ENCODE assay signal across 9 cellular contexts in the genomic region with DNA sequence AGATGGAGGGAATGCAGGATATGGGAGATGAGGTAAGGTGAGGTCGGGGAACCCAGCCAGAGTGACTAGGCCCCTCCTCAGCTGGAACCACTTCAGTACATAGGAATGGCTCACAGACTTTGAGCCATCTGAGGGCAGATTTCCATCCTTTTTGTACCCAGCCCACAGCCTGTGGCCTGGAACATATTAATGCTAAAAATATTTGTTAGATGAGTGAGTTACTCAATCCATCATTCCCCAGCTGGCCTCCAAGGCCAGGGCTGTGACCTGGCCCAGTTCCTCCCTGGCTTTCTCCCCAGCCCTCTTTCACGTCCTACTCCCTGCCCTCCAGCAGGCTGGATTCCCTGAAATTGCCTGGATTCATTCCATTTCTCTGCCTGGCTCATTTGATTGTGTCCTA. TPM values are rescaled to one million over a fixed set of nuclear protein-coding genes. Genes with fewer than 3 reads are reported as not detected.
DNase-seq lines count a peak whose midpoint lies in the region; ATAC-seq, FAIRE-seq and TF ChIP-seq lines count a peak whose summit lies in the region.
"Had no signal": no experiment of that assay in that cellular context is flagged by ENCODE, and none has a peak within 500 bp of the region (broad histone marks: within the 10 kb centered on the region; RNA-seq: fewer than 3 reads in every experiment).

No MANE protein-coding gene starts in this region.

- no peaks in the 10 kb centered on the region for H3K9me3 ChIP-seq in astrocyte (ENCODE audit: insufficient read depth, low read depth, low read length)
- no peaks in the 10 kb centered on the region for H3K9me3 ChIP-seq in heart right ventricle
- H3K9me3 ChIP-seq in gastrocnemius medialis: no peaks in the 10 kb centered on the region
- no peaks in the 10 kb centered on the region for H3K9me3 ChIP-seq in CD8-positive, alpha-beta memory T cell (ENCODE audit: low read length)

- DNase-seq in GM03348 (ENCODE audit: low spot score) (peak; percentile 93), astrocyte (ENCODE audit: low read depth) (peak; percentile 99), heart right ventricle (peak; percentile 79 to 82), gastrocnemius medialis (peak; percentile 89 to 94), NCI-H2227 treated with DMSO at 0.1 percent for 48 hours (lab: John Stamatoyannopoulos, UW) (no peak), KBM-7 (no peak)
- DNase-seq in CD8-positive, alpha-beta memory T cell: no peak
- DNase-seq: stimulated activated naive B cell treated with anti-CD40 and anti-IgM and Interleukin-4, amounts not matched to agents 10 μg/mL and 1 μg/mL and 100 μg/mL, for 72 hours had no signal

- POLR2A ChIA-PET in CD8-positive, alpha-beta memory T cell (lab: Charles Lee): no interaction called here

- in situ Hi-C loops in gastrocnemius medialis (cut with MboI; ENCODE audit: low sequenced_read_pairs in 4 of 4) (no loop called here), KBM-7 (cut with MboI; ENCODE audit: low pct_unique_long_range_greater_than_20kb, low sequenced_read_pairs) (no loop called here)

- FAIRE-seq in astrocyte (lab: Jason Lieb, UNC): peak; percentile 74

- H3K27ac ChIP-seq in astrocyte (ENCODE audit: low read depth, low read length): no peak overlapping the region
- H3K27ac ChIP-seq in heart right ventricle: peak overlapping the region in 9 of 10 donors; percentile 56 to 85 (median 74)
- peak overlapping the region; percentile 63 to 80 (median 72) for H3K27ac ChIP-seq in gastrocnemius medialis
- H3K27ac ChIP-seq in CD8-positive, alpha-beta memory T cell (ENCODE audit: low read depth, low read length): no peak overlapping the region

- no peak overlapping the region for H3K9ac ChIP-seq in astrocyte (ENCODE audit: low read length)

- no peak overlapping the region for H3K4me3 Mint-ChIP-seq in astrocyte (ENCODE audit: unreplicated experiment)
- H3K4me3 Mint-ChIP-seq in CD8-positive, alpha-beta memory T cell: no peak overlapping the region
- H3K4me3 Mint-ChIP-seq: stimulated activated naive B cell treated with anti-CD40 and anti-IgM and Interleukin-4, amounts not matched to agents 10 μg/mL and 1 μg/mL and 100 μg/mL, for 72 hours had no signal

- H3K4me1 Mint-ChIP-seq in astrocyte (ENCODE audit: low read depth, unreplicated experiment): peaks cover 42% of the 10 kb centered on the region
- peaks cover 54 to 63% (median 62%) of the 10 kb centered on the region in 3 donors for H3K4me1 Mint-ChIP-seq in CD8-positive, alpha-beta memory T cell

- intact Hi-C loops in heart right ventricle (cut with DNase I) (loop anchor here in 1 of 10 donors (5.0 kb wide), 1 partner anchor 42 kb away; no protein-coding TSS in a partner anchor), gastrocnemius medialis (cut with DNase I; ENCODE audit: low total_unique reads) (loop anchor here (1.0 to 5.0 kb wide), 3 partner anchors 58 to 137 kb away; a partner anchor contains a TSS)

- TF ChIP-seq POLR2A in gastrocnemius medialis (IDR thresholded peaks at IDR 0.05): no peak

- peaks cover 19% of the 10 kb centered on the region for H3K27me3 Mint-ChIP-seq in astrocyte (ENCODE audit: low read depth, unreplicated experiment)
- H3K27me3 Mint-ChIP-seq in CD8-positive, alpha-beta memory T cell: no peaks in the 10 kb centered on the region
- H3K27me3 Mint-ChIP-seq: stimulated activated naive B cell treated with anti-CD40 and anti-IgM and Interleukin-4, amounts not matched to agents 10 μg/mL and 1 μg/mL and 100 μg/mL, for 72 hours had no signal

- no peaks in the 10 kb centered on the region for H3K36me3 ChIP-seq in astrocyte (ENCODE audit: insufficient read depth, low read length)
- no peaks in the 10 kb centered on the region for H3K36me3 ChIP-seq in heart right ventricle
- H3K36me3 ChIP-seq in gastrocnemius medialis: no peaks in the 10 kb centered on the region
- no peaks in the 10 kb centered on the region for H3K36me3 ChIP-seq in CD8-positive, alpha-beta memory T cell (ENCODE audit: insufficient read depth, low read length)

- H3K4me2 ChIP-seq in astrocyte (ENCODE audit: low read length): peak overlapping the region; percentile 42

- CTCF ChIA-PET in CD8-positive, alpha-beta memory T cell (lab: Charles Lee): interaction anchor here (0.8 to 1.5 kb wide), 3 partner anchors 14 to 153 kb away, joined by 3 to 6 read pairs (median 3); a partner anchor contains a TSS

- ATAC-seq in heart right ventricle: peak; percentile 91 to 96 (median 94)
- peak; percentile 95 to 96 for ATAC-seq in gastrocnemius medialis
- ATAC-seq in HG03159 (IDR thresholded peaks at IDR 0.05; ENCODE audit: unreplicated experiment): no peak
- ATAC-seq: stimulated activated naive B cell treated with anti-CD40 and anti-IgM and Interleukin-4, amounts not matched to agents 10 μg/mL and 1 μg/mL and 100 μg/mL, for 72 hours had no signal

- no peaks in the 10 kb centered on the region for H3K79me2 ChIP-seq in astrocyte (ENCODE audit: insufficient read depth, low read length)

- H3K27ac Mint-ChIP-seq in astrocyte (ENCODE audit: unreplicated experiment): peak overlapping the region; percentile 79
- peak overlapping the region in 1 of 8 donors; percentile 65 for H3K27ac Mint-ChIP-seq in CD8-positive, alpha-beta memory T cell
- H3K27ac Mint-ChIP-seq: stimulated activated naive B cell treated with anti-CD40 and anti-IgM and Interleukin-4, amounts not matched to agents 10 μg/mL and 1 μg/mL and 100 μg/mL, for 72 hours had no signal

- H3K4me1 ChIP-seq in astrocyte (ENCODE audit: insufficient read depth, low read length) (peaks cover 23% of the 10 kb centered on the region), heart right ventricle (peaks cover 0 to 70% (median 40%) of the 10 kb centered on the region in 9 donors), gastrocnemius medialis (peaks cover 20 to 23% of the 10 kb centered on the region in 2 donors)
- peaks cover 40% of the 10 kb centered on the region for H3K4me1 ChIP-seq in CD8-positive, alpha-beta memory T cell (ENCODE audit: insufficient read depth, low read length)

- no peak overlapping the region for H2AFZ ChIP-seq in astrocyte (ENCODE audit: low read depth, low read length)

- H4K20me1 ChIP-seq in astrocyte (ENCODE audit: insufficient read depth, low read length): peaks cover 7% of the 10 kb centered on the region

- no peak overlapping the region for H3K4me3 ChIP-seq in astrocyte (ENCODE audit: insufficient read depth, low read depth, low read length)
- no peak overlapping the region for H3K4me3 ChIP-seq in heart right ventricle
- H3K4me3 ChIP-seq in gastrocnemius medialis: no peak overlapping the region
- no peak overlapping the region for H3K4me3 ChIP-seq in CD8-positive, alpha-beta memory T cell (ENCODE audit: low read length)

- no peaks in the 10 kb centered on the region for H3K36me3 Mint-ChIP-seq in astrocyte (ENCODE audit: low read depth, unreplicated experiment)
- H3K36me3 Mint-ChIP-seq in CD8-positive, alpha-beta memory T cell: no peaks in the 10 kb centered on the region

- H3K27me3 ChIP-seq in astrocyte (ENCODE audit: insufficient read depth, low read length) (peaks cover 7% of the 10 kb centered on the region), heart right ventricle (no peaks in the 10 kb centered on the region), gastrocnemius medialis (no peaks in the 10 kb centered on the region)
- H3K27me3 ChIP-seq in CD8-positive, alpha-beta memory T cell (ENCODE audit: insufficient read depth, low read length, poor library complexity, severe bottlenecking): no peaks in the 10 kb centered on the region

- H3K9me3 Mint-ChIP-seq in astrocyte (ENCODE audit: unreplicated experiment): no peaks in the 10 kb centered on the region
- H3K9me3 Mint-ChIP-seq in CD8-positive, alpha-beta memory T cell: no peaks in the 10 kb centered on the region
- H3K9me3 Mint-ChIP-seq: stimulated activated naive B cell treated with anti-CD40 and anti-IgM and Interleukin-4, amounts not matched to agents 10 μg/mL and 1 μg/mL and 100 μg/mL, for 72 hours had no signal

- TF ChIP-seq CTCF in astrocyte (IDR thresholded peaks at IDR 0.05; ENCODE audit: insufficient read depth, low read depth, low read length): no peak
- no peak for TF ChIP-seq CTCF in heart right ventricle (IDR thresholded peaks at IDR 0.05)
- no peak for TF ChIP-seq CTCF in gastrocnemius medialis (IDR thresholded peaks at IDR 0.05 in 4 of 5, conservative IDR thresholded peaks at IDR 0.05 in 1 of 5)

- WGBS in heart right ventricle, 2 donors: 19 to 26% methylated on average over 2 of the region's 2 CpGs

RNA-seq across cellular contexts. Expression of a gene that starts 57.2 kb away (rescaled TPM):
- total RNA-seq in astrocyte (9.1 and 9.9 TPM in 2 replicates), heart right ventricle (10 to 100 TPM; 10.8 to 22.0 (median 15.8) TPM), gastrocnemius medialis (10 to 100 TPM in 2 of 4 donors, 1 to 10 TPM in 2; 5.0 to 15.4 (median 9.5) TPM)
- polyA plus RNA-seq in heart right ventricle: 1 to 10 TPM; 4.6 to 7.7 TPM
- 1 to 10 TPM; 5.6 to 7.7 TPM for total RNA-seq in CD8-positive, alpha-beta memory T cell
- 3.1 TPM for polyA plus RNA-seq in CD8-positive, alpha-beta memory T cell

Comparison
In these comparisons a context has a peak if more than half of its experiments do, and no peak if none do; other contexts are left out.
1. DNase-seq: peak in GM03348 (single experiment), astrocyte (single experiment), heart right ventricle (2 of 2) and gastrocnemius medialis (2 of 2); none in CD8-positive, alpha-beta memory T cell (0 of 5), NCI-H2227 treated with DMSO at 0.1 percent for 48 hours (single experiment) and KBM-7 (single experiment).
2. H3K27ac ChIP-seq: peak in heart right ventricle (9 of 10) and gastrocnemius medialis (4 of 4); none in astrocyte (single experiment) and CD8-positive, alpha-beta memory T cell (single experiment).